17 cellular contexts compared by ENCODE assay signal in the genomic region with DNA sequence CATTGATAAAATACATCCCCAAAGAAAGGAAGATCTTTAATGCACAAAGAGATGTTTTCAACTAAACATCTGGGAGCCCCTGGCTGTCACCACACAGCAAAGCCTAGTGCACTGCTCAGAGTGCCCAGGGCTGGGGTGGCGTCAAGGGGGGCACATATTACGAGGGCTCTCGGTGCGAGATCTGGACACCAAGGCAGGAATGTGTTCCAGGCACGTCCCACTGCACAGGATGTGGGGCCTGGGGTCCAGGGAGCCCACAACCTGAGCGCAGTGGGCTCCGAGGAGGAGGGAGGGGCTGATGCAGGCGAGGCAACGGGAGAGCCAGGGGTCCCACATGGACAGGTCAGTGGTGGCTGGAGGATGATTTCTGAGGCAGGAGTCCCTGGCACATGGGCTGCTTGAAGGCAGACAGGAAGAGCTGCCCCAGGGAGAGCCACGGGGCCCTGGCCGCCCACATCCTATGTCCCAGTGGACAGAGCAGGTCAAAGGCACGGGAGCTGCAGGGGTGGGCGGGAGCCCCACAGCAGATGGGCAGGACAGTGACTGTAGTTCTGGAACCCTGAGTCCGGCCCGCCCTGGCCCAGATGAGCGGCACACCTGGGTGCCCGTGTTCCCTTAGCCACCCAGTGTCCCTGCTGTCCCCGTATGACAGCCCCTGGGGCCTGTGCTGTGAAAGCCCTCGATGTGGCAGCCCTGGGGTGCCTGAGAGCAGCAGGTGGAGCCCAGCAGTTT.
"Had no signal": no experiment of that assay in that cellular context is flagged by ENCODE, and none has a peak within 500 bp of the region (broad histone marks: within the 10 kb centered on the region; RNA-seq: fewer than 3 reads in every experiment).

No MANE protein-coding gene starts in this region.

- DNase-seq: activated CD4-positive, alpha-beta T cell treated with anti-CD3 and anti-CD28 coated beads for 4 hours; activated CD8-positive, alpha-beta T cell treated with anti-CD3 and anti-CD28 coated beads, Interleukin-2, amount 10 ng/mL, durations not matched to agents 7 days and 5 days; activated effector memory CD4-positive, alpha-beta T cell treated with anti-CD3 and anti-CD28 coated beads, Interleukin-2, amount 50 U/mL, for 16 hours; cerebellar nuclear complex; dermis blood vessel endothelial cell; endodermal cell; mammary epithelial cell; psoas muscle; sigmoid colon; stimulated activated CD4-positive, alpha-beta T cell treated with anti-CD3 and anti-CD28 coated beads, Interleukin-2, amount 100 ng/mL, for 24 hours; T1000; testis; upper lobe of right lung had no signal

- H3K27ac ChIP-seq: psoas muscle, sigmoid colon, testis, upper lobe of right lung had no signal

- ATAC-seq: activated CD8-positive, alpha-beta T cell treated with anti-CD3 and anti-CD28 coated beads, Interleukin-2, amount 10 ng/mL, durations not matched to agents 7 days and 5 days; esophagus mucosa; naive thymus-derived CD8-positive, alpha-beta T cell; psoas muscle; upper lobe of right lung had no signal

- H3K27ac Mint-ChIP-seq: activated CD8-positive, alpha-beta T cell treated with anti-CD3 and anti-CD28 coated beads, Interleukin-2, amount 10 ng/mL, durations not matched to agents 7 days and 5 days; endodermal cell; stimulated activated naive CD8-positive, alpha-beta T cell treated with anti-CD3 and anti-CD28 coated beads, Interleukin-15, Interleukin-2, amounts not matched to agents 100 ng/mL and 50 ng/mL, for 24 hours had no signal

- H3K9me3 ChIP-seq: psoas muscle, sigmoid colon, testis, upper lobe of right lung had no signal

- H3K4me1 ChIP-seq: psoas muscle, sigmoid colon, upper lobe of right lung had no signal

- H3K27me3 ChIP-seq: sigmoid colon, testis, upper lobe of right lung had no signal

- H3K4me1 Mint-ChIP-seq: brain, endodermal cell had no signal

- H3K4me3 Mint-ChIP-seq: activated CD8-positive, alpha-beta T cell treated with anti-CD3 and anti-CD28 coated beads, Interleukin-2, amount 10 ng/mL, durations not matched to agents 7 days and 5 days; brain; endodermal cell; stimulated activated naive CD8-positive, alpha-beta T cell treated with anti-CD3 and anti-CD28 coated beads, Interleukin-15, Interleukin-2, amounts not matched to agents 100 ng/mL and 50 ng/mL, for 24 hours had no signal

- H3K27me3 Mint-ChIP-seq: brain; naive thymus-derived CD8-positive, alpha-beta T cell; stimulated activated naive CD8-positive, alpha-beta T cell treated with anti-CD3 and anti-CD28 coated beads, Interleukin-15, Interleukin-2, amounts not matched to agents 100 ng/mL and 50 ng/mL, for 24 hours had no signal

- H3K4me3 ChIP-seq: psoas muscle, sigmoid colon, testis, upper lobe of right lung had no signal

- H3K9me3 Mint-ChIP-seq: brain; endodermal cell; naive thymus-derived CD8-positive, alpha-beta T cell; stimulated activated naive CD8-positive, alpha-beta T cell treated with anti-CD3 and anti-CD28 coated beads, Interleukin-15, Interleukin-2, amounts not matched to agents 100 ng/mL and 50 ng/mL, for 24 hours had no signal
